26 cellular contexts compared by ENCODE assay signal in the genomic region with DNA sequence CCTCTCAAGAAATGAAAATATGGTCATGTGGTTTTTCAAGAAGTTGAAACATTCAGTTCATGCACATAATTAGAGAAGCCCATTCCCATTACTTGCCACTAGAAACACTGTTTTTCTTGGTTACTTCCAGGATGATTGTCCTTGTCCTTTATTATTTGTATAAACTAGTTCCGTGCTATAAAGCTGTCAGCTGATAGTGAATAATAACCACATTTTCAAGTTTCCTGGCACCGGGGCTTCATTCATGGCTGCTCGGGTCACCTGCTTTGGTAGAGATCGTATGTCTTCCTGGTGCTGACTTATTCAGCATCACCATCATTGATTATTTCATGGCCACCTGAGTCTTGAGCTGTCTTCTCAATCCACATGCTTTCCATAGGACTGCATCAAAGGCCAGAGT.
DNase-seq lines count a peak whose midpoint lies in the region; ATAC-seq, FAIRE-seq and TF ChIP-seq lines count a peak whose summit lies in the region.
"Had no signal": no experiment of that assay in that cellular context is flagged by ENCODE, and none has a peak within 500 bp of the region (broad histone marks: within the 10 kb centered on the region; RNA-seq: fewer than 3 reads in every experiment).

No MANE protein-coding gene starts in this region.

- no peak for FAIRE-seq in pancreas (lab: Jason Lieb, UNC)
- FAIRE-seq: GM19239, H54 had no signal

- H3K27ac Mint-ChIP-seq in WTC11 = peak overlapping the region; percentile 83
- H3K27ac Mint-ChIP-seq: CD8-positive, alpha-beta memory T cell; HFFc6; IgD-negative memory B cell had no signal

- no peaks in the 10 kb centered on the region for H3F3A ChIP-seq in SK-N-SH (replicated peaks; ENCODE audit: insufficient read depth)

- no peaks in the 10 kb centered on the region for H3K9me3 ChIP-seq in pancreas
- no peaks in the 10 kb centered on the region for H3K9me3 ChIP-seq in SK-N-SH
- H3K9me3 ChIP-seq in uterus = no peaks in the 10 kb centered on the region
- H3K9me3 ChIP-seq: BE2C had no signal

- H3K27me3 ChIP-seq in pancreas (no peaks in the 10 kb centered on the region), SK-N-SH (ENCODE audit: insufficient read depth) (no peaks in the 10 kb centered on the region), uterus (no peaks in the 10 kb centered on the region)
- H3K27me3 ChIP-seq: BE2C had no signal

- no peak overlapping the region for H3K4me2 ChIP-seq in SK-N-SH
- H3K4me2 ChIP-seq: KMS-11 had no signal

- DNase-seq in COLO668 (lab: John Stamatoyannopoulos, UW; ENCODE audit: unreplicated experiment) (peak; percentile 29), HEK293T (ENCODE audit: extremely low spot score) (no peak), WTC11 (ENCODE audit: low spot score) (no peak), pancreas (peak in 2 of 6 donors; percentile 8 to 17), SK-N-SH (no peak), occipital lobe (lab: John Stamatoyannopoulos, UW) (no peak), uterus (no peak)
- DNase-seq: BE2C; Calu3; CD8-positive, alpha-beta memory T cell; HFFc6; NCI-H1092; NCI-H1436; NCI-H187; NCI-H2081 treated with DMSO at 0.1 percent for 48 hours; NCI-H524; NCI-H82; NK-92 treated with Interleukin-12 subunit alpha and Interleukin-12 subunit beta, amount 100 ng/mL, for 24 hours; PC-3 had no signal

- H4K20me1 ChIP-seq in SK-N-SH (ENCODE audit: insufficient read depth) = no peaks in the 10 kb centered on the region

- ATAC-seq in WTC11 (no peak), pancreas (peak in 3 of 4 donors; percentile 64 to 76 (median 67))
- ATAC-seq: PC-3, SK-N-SH treated with all-trans-retinoic acid at 6 μM for 48 hours had no signal

- peaks cover 48% of the 10 kb centered on the region for H3K36me3 Mint-ChIP-seq in WTC11

- CTCF ChIA-PET in HEK293T (lab: Yijun Ruan, JAX) = no interaction called here
- CTCF ChIA-PET in WTC11 (lab: Charles Lee) = no interaction called here
- CTCF ChIA-PET in SK-N-SH (lab: Yijun Ruan, JAX) = no interaction called here

- no peaks in the 10 kb centered on the region for H3K79me2 ChIP-seq in SK-N-SH (ENCODE audit: insufficient read depth)

- TF ChIP-seq EP300 in SK-N-SH (IDR thresholded peaks at IDR 0.05; ENCODE audit: borderline replicate concordance in 1 of 2, low read depth in 1 of 2, low read length in 1 of 2) = no peak

- POLR2A ChIA-PET in HEK293T (lab: Yijun Ruan, JAX) (no interaction called here), WTC11 (lab: Charles Lee) (interaction anchor here (1.4 kb wide), 1 partner anchor 111 kb away, joined by 7 read pairs; the partner anchor contains the start of gene LRRC8D), SK-N-SH (lab: Yijun Ruan, JAX) (no interaction called here)

- TF ChIP-seq POLR2A in uterus (IDR thresholded peaks at IDR 0.05) = no peak

- no peak for TF ChIP-seq RAD21 in SK-N-SH (IDR thresholded peaks at IDR 0.05; ENCODE audit: low read length)

- H2AFZ ChIP-seq in SK-N-SH (ENCODE audit: low read depth) = no peak overlapping the region

- no peaks in the 10 kb centered on the region for H3K27me3 Mint-ChIP-seq in WTC11 (ENCODE audit: low read depth)
- H3K27me3 Mint-ChIP-seq: CD8-positive, alpha-beta memory T cell; IgD-negative memory B cell had no signal

- WGBS in pancreas, 2 donors = 67 to 71% methylated on average over 4 of the region's 4 CpGs
- WGBS in SK-N-SH (ENCODE audit: low lambda C conversion rate) = 93% methylated on average over 4 of the region's 4 CpGs

- TF ChIP-seq CTCF in WTC11 (IDR thresholded peaks at IDR 0.05) (no peak), pancreas (IDR thresholded peaks at IDR 0.05) (no peak), SK-N-SH (IDR thresholded peaks at IDR 0.05) (no peak), uterus (IDR thresholded peaks at IDR 0.05) (no peak)

- H3K27ac ChIP-seq in pancreas (no peak overlapping the region), SK-N-SH (ENCODE audit: low read depth in 2 of 2, low read length in 1 of 2) (no peak overlapping the region), uterus (no peak overlapping the region)
- H3K27ac ChIP-seq: 22Rv1, KMS-11 had no signal

- peaks cover 76% of the 10 kb centered on the region for H3K4me1 Mint-ChIP-seq in WTC11

- H3K4me1 ChIP-seq in pancreas = no peaks in the 10 kb centered on the region
- H3K4me1 ChIP-seq in SK-N-SH (ENCODE audit: control insufficient read depth in 1 of 2, insufficient read depth in 2 of 2, low read depth in 1 of 2, low read length in 1 of 2) = peaks cover 0 to 3% of the 10 kb centered on the region in 2 experiments; a peak in 1 of 4 replicates
- H3K4me1 ChIP-seq in uterus = no peaks in the 10 kb centered on the region

- H3K9me3 Mint-ChIP-seq in WTC11 = peaks cover 16% of the 10 kb centered on the region
- H3K9me3 Mint-ChIP-seq: CD14-positive monocyte; CD8-positive, alpha-beta memory T cell; HFFc6; IgD-negative memory B cell had no signal

- no peak overlapping the region for H3K9ac ChIP-seq in SK-N-SH
- H3K9ac ChIP-seq: KMS-11 had no signal

- intact Hi-C loops in pancreas (cut with DNase I) = no loop called here
- intact Hi-C loops in uterus (cut with DNase I; ENCODE audit: low total_unique reads) = no loop called here

- H3K4me3 Mint-ChIP-seq in WTC11 = no peak overlapping the region
- H3K4me3 Mint-ChIP-seq: CD14-positive monocyte; CD8-positive, alpha-beta memory T cell; HFFc6; IgD-negative memory B cell had no signal

- peaks cover 0 to 5% (median 0%) of the 10 kb centered on the region in 3 donors for H3K36me3 ChIP-seq in pancreas
- H3K36me3 ChIP-seq in SK-N-SH (replicated peaks in 1 of 2; ENCODE audit: control insufficient read depth in 1 of 2, insufficient read depth in 2 of 2, low read length in 1 of 2) = peaks cover 5 to 29% of the 10 kb centered on the region in 2 experiments
- H3K36me3 ChIP-seq in uterus = no peaks in the 10 kb centered on the region
- H3K36me3 ChIP-seq: BE2C had no signal

- no peak overlapping the region for H3K4me3 ChIP-seq in pancreas
- no peak overlapping the region for H3K4me3 ChIP-seq in SK-N-SH (ENCODE audit: low read depth in 2 of 2, low read length in 1 of 2)
- H3K4me3 ChIP-seq in uterus = no peak overlapping the region

- no peaks in the 10 kb centered on the region for H3K9me2 ChIP-seq in SK-N-SH

TF ChIP-seq in HEK293T, 16 proteins besides CTCF, POLR2A, EP300 and RAD21:
- TF ChIP-seq BHLHE40 (IDR thresholded peaks at IDR 0.05; ENCODE audit: borderline replicate concordance) (no peak), FOXA1 (IDR thresholded peaks at IDR 0.05) (no peak), FOXK2 (IDR thresholded peaks at IDR 0.05) (no peak), PKNOX1 (IDR thresholded peaks at IDR 0.05) (peak; percentile 56)

TF ChIP-seq in WTC11, 78 proteins besides CTCF, POLR2A, EP300 and RAD21 (continues in another document):
- TF ChIP-seq NFE2L1 (CRISPR knock-in tag; IDR thresholded peaks at IDR 0.05) (no peak), ZNF396 (CRISPR knock-in tag; IDR thresholded peaks at IDR 0.05; ENCODE audit: borderline replicate concordance) (no peak), PRRX2 (CRISPR knock-in tag; IDR thresholded peaks at IDR 0.05) (no peak)
- TF ChIP-seq, protein P1, sequence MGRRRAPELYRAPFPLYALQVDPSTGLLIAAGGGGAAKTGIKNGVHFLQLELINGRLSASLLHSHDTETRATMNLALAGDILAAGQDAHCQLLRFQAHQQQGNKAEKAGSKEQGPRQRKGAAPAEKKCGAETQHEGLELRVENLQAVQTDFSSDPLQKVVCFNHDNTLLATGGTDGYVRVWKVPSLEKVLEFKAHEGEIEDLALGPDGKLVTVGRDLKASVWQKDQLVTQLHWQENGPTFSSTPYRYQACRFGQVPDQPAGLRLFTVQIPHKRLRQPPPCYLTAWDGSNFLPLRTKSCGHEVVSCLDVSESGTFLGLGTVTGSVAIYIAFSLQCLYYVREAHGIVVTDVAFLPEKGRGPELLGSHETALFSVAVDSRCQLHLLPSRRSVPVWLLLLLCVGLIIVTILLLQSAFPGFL (CRISPR knock-in tag; IDR thresholded peaks at IDR 0.05; ENCODE audit: borderline replicate concordance) = no peak
- TF ChIP-seq, protein P2, sequence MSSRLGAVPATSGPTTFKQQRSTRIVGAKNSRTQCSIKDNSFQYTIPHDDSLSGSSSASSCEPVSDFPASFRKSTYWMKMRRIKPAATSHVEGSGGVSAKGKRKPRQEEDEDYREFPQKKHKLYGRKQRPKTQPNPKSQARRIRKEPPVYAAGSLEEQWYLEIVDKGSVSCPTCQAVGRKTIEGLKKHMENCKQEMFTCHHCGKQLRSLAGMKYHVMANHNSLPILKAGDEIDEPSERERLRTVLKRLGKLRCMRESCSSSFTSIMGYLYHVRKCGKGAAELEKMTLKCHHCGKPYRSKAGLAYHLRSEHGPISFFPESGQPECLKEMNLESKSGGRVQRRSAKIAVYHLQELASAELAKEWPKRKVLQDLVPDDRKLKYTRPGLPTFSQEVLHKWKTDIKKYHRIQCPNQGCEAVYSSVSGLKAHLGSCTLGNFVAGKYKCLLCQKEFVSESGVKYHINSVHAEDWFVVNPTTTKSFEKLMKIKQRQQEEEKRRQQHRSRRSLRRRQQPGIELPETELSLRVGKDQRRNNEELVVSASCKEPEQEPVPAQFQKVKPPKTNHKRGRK (CRISPR knock-in tag; IDR thresholded peaks at IDR 0.05; ENCODE audit: borderline replicate concordance) = no peak

TF ChIP-seq in SK-N-SH, 30 proteins besides CTCF, POLR2A, EP300 and RAD21 (continues in another document):
- no peak for TF ChIP-seq RFX5 (IDR thresholded peaks at IDR 0.05; ENCODE audit: low read length)
- no peak for TF ChIP-seq RXRA (IDR thresholded peaks at IDR 0.05; ENCODE audit: borderline replicate concordance, low read depth)
- TF ChIP-seq, protein P3, sequence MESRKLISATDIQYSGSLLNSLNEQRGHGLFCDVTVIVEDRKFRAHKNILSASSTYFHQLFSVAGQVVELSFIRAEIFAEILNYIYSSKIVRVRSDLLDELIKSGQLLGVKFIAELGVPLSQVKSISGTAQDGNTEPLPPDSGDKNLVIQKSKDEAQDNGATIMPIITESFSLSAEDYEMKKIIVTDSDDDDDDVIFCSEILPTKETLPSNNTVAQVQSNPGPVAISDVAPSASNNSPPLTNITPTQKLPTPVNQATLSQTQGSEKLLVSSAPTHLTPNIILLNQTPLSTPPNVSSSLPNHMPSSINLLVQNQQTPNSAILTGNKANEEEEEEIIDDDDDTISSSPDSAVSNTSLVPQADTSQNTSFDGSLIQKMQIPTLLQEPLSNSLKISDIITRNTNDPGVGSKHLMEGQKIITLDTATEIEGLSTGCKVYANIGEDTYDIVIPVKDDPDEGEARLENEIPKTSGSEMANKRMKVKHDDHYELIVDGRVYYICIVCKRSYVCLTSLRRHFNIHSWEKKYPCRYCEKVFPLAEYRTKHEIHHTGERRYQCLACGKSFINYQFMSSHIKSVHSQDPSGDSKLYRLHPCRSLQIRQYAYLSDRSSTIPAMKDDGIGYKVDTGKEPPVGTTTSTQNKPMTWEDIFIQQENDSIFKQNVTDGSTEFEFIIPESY (IDR thresholded peaks at IDR 0.05; ENCODE audit: borderline replicate concordance, low read depth) = no peak
- TF ChIP-seq MAX (IDR thresholded peaks at IDR 0.05; ENCODE audit: low read depth) = no peak
- no peak for TF ChIP-seq GABPA (IDR thresholded peaks at IDR 0.05; ENCODE audit: low read depth)
